23 cellular contexts compared by ENCODE assay signal in genomic region chr2:166932032-166932431, GRCh38. TPM values are rescaled to one million over a fixed set of nuclear protein-coding genes. Genes with fewer than 3 reads are reported as not detected.
"Had no signal": no experiment of that assay in that cellular context is flagged by ENCODE, and none has a peak within 500 bp of the region (broad histone marks: within the 10 kb centered on the region; RNA-seq: fewer than 3 reads in every experiment).

No MANE protein-coding gene starts in this region.

- H3K4me1 ChIP-seq: colonic mucosa, esophagus squamous epithelium, lower lobe of right lung, neural progenitor cell, right lobe of liver, transverse colon, uterus had no signal

- H3K9me3 ChIP-seq: colonic mucosa, lower lobe of right lung, right lobe of liver, transverse colon, uterus had no signal

- H2AFZ ChIP-seq: neural progenitor cell had no signal

- FAIRE-seq: astrocyte, small intestine had no signal

- H3K4me2 ChIP-seq: neural progenitor cell had no signal

- H3K9ac ChIP-seq: neural progenitor cell had no signal

- H3K36me3 ChIP-seq: colonic mucosa, esophagus squamous epithelium, lower lobe of right lung, neural progenitor cell, right lobe of liver, transverse colon, uterus had no signal

- H3K4me3 ChIP-seq: colonic mucosa, dorsolateral prefrontal cortex, esophagus squamous epithelium, lower lobe of right lung, neural progenitor cell, right lobe of liver, transverse colon, uterus had no signal

- DNase-seq: activated CD4-positive, alpha-beta T cell treated with anti-CD3 and anti-CD28 coated beads for 4 hours; activated CD4-positive, alpha-beta T cell treated with anti-CD3 and anti-CD28 coated beads, Interleukin-2, amount 50 U/mL, for 48 hours; activated CD4-positive, CD25-positive, alpha-beta regulatory T cell; activated naive CD4-positive, alpha-beta T cell treated with Interleukin-2 at 50 U/mL for 16 hours; activated naive CD8-positive, alpha-beta T cell treated with anti-CD3 and anti-CD28 coated beads for 36 hours; activated T-cell treated with anti-CD3 and anti-CD28 coated beads, Interleukin-2, amount 50 U/mL, for 48 hours; colonic mucosa; dorsolateral prefrontal cortex; esophagus squamous epithelium; lower lobe of right lung; naive thymus-derived CD4-positive, alpha-beta T cell; posterior cingulate gyrus; right lobe of liver; small intestine; stimulated activated CD4-positive, alpha-beta T cell treated with anti-CD3 and anti-CD28 coated beads, Interleukin-2, amount 100 ng/mL, for 24 hours; stimulated activated naive B cell treated with anti-CD40 and anti-IgM and Interleukin-4, amounts not matched to agents 10 μg/mL and 1 μg/mL and 100 μg/mL, for 72 hours; T1000; transverse colon; uterus had no signal

- H3K27ac ChIP-seq: colonic mucosa, dorsolateral prefrontal cortex, esophagus squamous epithelium, lower lobe of right lung, neural progenitor cell, right lobe of liver, transverse colon, uterus had no signal

- H3K27me3 ChIP-seq: colonic mucosa, dorsolateral prefrontal cortex, esophagus squamous epithelium, neural progenitor cell, right lobe of liver, transverse colon, uterus had no signal

RNA-seq across cellular contexts. Expression of gene XIRP2, which starts 43.8 kb away (rescaled TPM):
- total RNA-seq: activated naive CD8-positive, alpha-beta T cell treated with anti-CD3 and anti-CD28 coated beads for 36 hours; left lobe of liver; naive thymus-derived CD4-positive, alpha-beta T cell; omental fat pad had no signal
- polyA plus RNA-seq: naive thymus-derived CD4-positive, alpha-beta T cell had no signal
